ENCODE assay signal across 19 cellular contexts in genomic region chr12:110262442-110263388, GRCh38. TPM values are rescaled to one million over a fixed set of nuclear protein-coding genes. Genes with fewer than 3 reads are reported as not detected.
DNase-seq lines count a peak whose midpoint lies in the region; ATAC-seq and TF ChIP-seq lines count a peak whose summit lies in the region.
"Had no signal": no experiment of that assay in that cellular context is flagged by ENCODE, and none has a peak within 500 bp of the region (broad histone marks: within the 10 kb centered on the region; RNA-seq: fewer than 3 reads in every experiment).

No MANE protein-coding gene starts in this region.

- TF ChIP-seq CTCF in epithelial cell of esophagus (IDR thresholded peaks at IDR 0.05; ENCODE audit: insufficient read depth, low read depth, low read length, missing control alignments) (no peak), mucosa of descending colon (IDR thresholded peaks at IDR 0.05) (no peak), esophagus squamous epithelium (IDR thresholded peaks at IDR 0.05) (no peak)

- ATAC-seq in Right ventricle myocardium inferior (peak; percentile 48), mucosa of descending colon (peak; percentile 36)
- ATAC-seq: left colon, SK-N-SH treated with all-trans-retinoic acid at 6 μM for 48 hours had no signal

- H3K4me3 ChIP-seq in epithelial cell of esophagus (ENCODE audit: low read length): no peak overlapping the region
- H3K4me3 ChIP-seq in mucosa of descending colon: no peak overlapping the region
- no peak overlapping the region for H3K4me3 ChIP-seq in esophagus squamous epithelium

- WGBS in esophagus squamous epithelium, 2 donors: 51 to 59% methylated on average over 16 to 17 of the region's 17 CpGs

- DNase-seq in Right ventricle myocardium inferior (ENCODE audit: missing footprints) (no peak), cardiac septum (ENCODE audit: low spot score) (no peak), NOMO-1 (lab: John Stamatoyannopoulos, UW; ENCODE audit: unreplicated experiment in 2 of 2) (peak; percentile 37 to 63), epithelial cell of esophagus (ENCODE audit: low read depth) (peak; percentile 81), mucosa of descending colon (no peak), esophagus squamous epithelium (lab: John Stamatoyannopoulos, UW) (no peak), NCI-H69 (lab: John Stamatoyannopoulos, UW) (no peak)
- DNase-seq in activated naive CD4-positive, alpha-beta T cell treated with anti-CD3 and anti-CD28 coated beads, Interleukin-2, amount 10 ng/mL, durations not matched to agents 7 days and 5 days: no peak
- DNase-seq: activated CD4-positive, alpha-beta T cell treated with anti-CD3 and anti-CD28 coated beads for 48 hours; activated CD8-positive, alpha-beta memory T cell treated with anti-CD3 and anti-CD28 coated beads, Interleukin-2, amount 50 U/mL, for 4 hours; activated effector memory CD4-positive, alpha-beta T cell treated with anti-CD3 and anti-CD28 coated beads, Interleukin-2, amount 50 U/mL, for 16 hours; amygdala; cerebellar nuclear complex; effector memory CD4-positive, alpha-beta T cell; Karpas-422; left colon; stimulated activated CD4-positive, alpha-beta T cell treated with anti-CD3 and anti-CD28 coated beads, Interleukin-2, amount 100 ng/mL, for 48 hours had no signal

- no peaks in the 10 kb centered on the region for H3K4me1 Mint-ChIP-seq in activated naive CD4-positive, alpha-beta T cell treated with anti-CD3 and anti-CD28 coated beads, Interleukin-2, amount 10 ng/mL, durations not matched to agents 7 days and 5 days

- peaks cover 47% of the 10 kb centered on the region for H3K27me3 Mint-ChIP-seq in activated naive CD4-positive, alpha-beta T cell treated with anti-CD3 and anti-CD28 coated beads, Interleukin-2, amount 10 ng/mL, durations not matched to agents 7 days and 5 days

- no peak for TF ChIP-seq POLR2A in esophagus squamous epithelium (IDR thresholded peaks at IDR 0.05)

- H3K36me3 ChIP-seq in mucosa of descending colon (ENCODE audit: low read depth): no peaks in the 10 kb centered on the region
- no peaks in the 10 kb centered on the region for H3K36me3 ChIP-seq in esophagus squamous epithelium

- H3K4me3 Mint-ChIP-seq in activated naive CD4-positive, alpha-beta T cell treated with anti-CD3 and anti-CD28 coated beads, Interleukin-2, amount 10 ng/mL, durations not matched to agents 7 days and 5 days: no peak overlapping the region

- peak overlapping the region in 1 of 4 donors; percentile 8 for H3K27ac ChIP-seq in esophagus squamous epithelium
- H3K27ac ChIP-seq: C4-2B had no signal

- H3K36me3 Mint-ChIP-seq in activated naive CD4-positive, alpha-beta T cell treated with anti-CD3 and anti-CD28 coated beads, Interleukin-2, amount 10 ng/mL, durations not matched to agents 7 days and 5 days: no peaks in the 10 kb centered on the region

- intact Hi-C loops in Right ventricle myocardium inferior (cut with DNase I) (no loop called here), cardiac septum (cut with DNase I) (no loop called here), mucosa of descending colon (cut with DNase I, micrococcal nuclease) (no loop called here), esophagus squamous epithelium (cut with DNase I) (no loop called here)

- H3K9me3 ChIP-seq in mucosa of descending colon: no peaks in the 10 kb centered on the region
- H3K9me3 ChIP-seq in esophagus squamous epithelium: no peaks in the 10 kb centered on the region

- CTCF ChIA-PET in activated naive CD4-positive, alpha-beta T cell treated with anti-CD3 and anti-CD28 coated beads, Interleukin-2, amount 10 ng/mL, durations not matched to agents 7 days and 5 days (lab: Charles Lee): no interaction called here

- H3K4me1 ChIP-seq in mucosa of descending colon (ENCODE audit: low read depth) (no peaks in the 10 kb centered on the region), esophagus squamous epithelium (peaks cover 4 to 29% (median 17%) of the 10 kb centered on the region in 3 donors)

- H3K27me3 ChIP-seq in esophagus squamous epithelium: no peaks in the 10 kb centered on the region

- no peaks in the 10 kb centered on the region for H3K9me3 Mint-ChIP-seq in activated naive CD4-positive, alpha-beta T cell treated with anti-CD3 and anti-CD28 coated beads, Interleukin-2, amount 10 ng/mL, durations not matched to agents 7 days and 5 days

- H3K27ac Mint-ChIP-seq in activated naive CD4-positive, alpha-beta T cell treated with anti-CD3 and anti-CD28 coated beads, Interleukin-2, amount 10 ng/mL, durations not matched to agents 7 days and 5 days: no peak overlapping the region

RNA-seq across cellular contexts. Expression of gene ATP2A2, which starts 18.3 kb away (rescaled TPM):
- total RNA-seq in Right ventricle myocardium inferior (3,009 TPM), cardiac septum (918 TPM), mucosa of descending colon (100 to 1,000 TPM; 242 to 287 (median 259) TPM), esophagus squamous epithelium (100 to 1,000 TPM; 147 to 263 (median 177) TPM)

Comparison
In these comparisons a context has a peak if more than half of its experiments do, and no peak if none do; other contexts are left out.
1. DNase-seq: peak in NOMO-1 (2 of 2) and epithelial cell of esophagus (single experiment); none in Right ventricle myocardium inferior (single experiment), cardiac septum (single experiment), mucosa of descending colon (0 of 3), esophagus squamous epithelium (single experiment), NCI-H69 (single experiment) and activated naive CD4-positive, alpha-beta T cell treated with anti-CD3 and anti-CD28 coated beads, Interleukin-2, amount 10 ng/mL, durations not matched to agents 7 days and 5 days (single experiment).